7 cellular contexts compared by ENCODE assay signal in the genomic region with DNA sequence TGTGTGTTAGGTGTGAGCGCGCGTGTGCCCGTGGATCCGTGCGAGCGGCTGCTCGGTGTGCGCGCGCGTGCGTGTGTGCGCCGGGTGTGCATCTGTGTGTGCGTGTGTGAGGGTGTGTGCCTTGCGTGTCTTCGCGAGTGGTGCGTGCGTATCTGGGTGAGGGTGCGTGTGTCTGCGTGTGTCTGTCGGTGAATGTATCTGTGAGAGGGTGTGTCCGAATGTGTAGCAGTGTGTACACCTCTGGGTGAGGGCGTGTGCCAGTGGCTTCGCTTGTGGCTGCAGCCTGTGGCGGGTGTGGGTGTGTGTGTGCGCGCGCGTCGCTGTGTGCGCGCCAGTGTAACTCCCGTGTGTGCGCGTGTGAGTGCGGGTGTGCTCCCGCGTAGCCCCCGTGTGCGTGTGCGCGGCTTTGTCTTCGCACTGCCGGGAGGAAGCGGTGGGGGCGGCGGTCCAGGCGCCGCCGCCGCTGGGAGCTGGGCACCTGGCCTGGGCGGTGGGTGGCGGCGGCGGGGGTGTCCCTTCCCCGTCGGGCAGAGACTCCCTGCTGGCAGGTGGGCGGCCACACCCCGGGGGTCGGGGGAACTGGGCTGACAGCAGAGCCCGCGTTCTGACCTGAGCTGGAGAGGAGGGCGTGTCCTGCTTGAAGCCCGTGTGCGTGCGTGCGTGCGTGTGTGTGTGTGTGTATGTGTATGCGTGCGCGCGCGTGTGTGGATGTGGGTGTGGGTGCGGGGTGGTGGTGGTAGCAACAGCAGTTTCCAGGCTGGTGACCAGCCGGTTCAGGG.
A peak's percentile ranks its signal among the peaks of the same experiment; 100 is the strongest.
DNase-seq lines count a peak whose midpoint lies in the region; ATAC-seq and TF ChIP-seq lines count a peak whose summit lies in the region.

No MANE protein-coding gene starts in this region.

- ATAC-seq in gastrocnemius medialis, result no peak
- no peak for ATAC-seq in HG03432 (IDR thresholded peaks at IDR 0.05; ENCODE audit: unreplicated experiment)

- H3K9me3 ChIP-seq in HEK293 (ENCODE audit: control insufficient read depth, insufficient read depth, low read depth, low read length) (no peaks in the 10 kb centered on the region), SJSA1 (replicated peaks) (0 out of 2 replicates have a peak, but pooled peaks cover 2% of the 10 kb centered on the region), ascending aorta (no peaks in the 10 kb centered on the region), iPS DF 6.9 (ENCODE audit: control insufficient read depth, insufficient read depth, low read length) (no peaks in the 10 kb centered on the region), gastrocnemius medialis (no peaks in the 10 kb centered on the region)

- POLR2A ChIA-PET in HEK293 (lab: Yijun Ruan, JAX), result interaction anchor here (0.8 to 1.0 kb wide), 2 partner anchors 29 to 139 kb away, joined by 3 read pairs; a partner anchor contains a TSS

- CTCF ChIA-PET in HEK293 (lab: Yijun Ruan, JAX), result interaction anchor here (0.7 to 1.5 kb wide), 3 partner anchors 10 to 98 kb away, joined by 3 to 5 read pairs (median 4); no protein-coding TSS in a partner anchor

- WGBS in iPS DF 6.9 (ENCODE audit: insufficient coverage, insufficient read length), result no CpG with 5 or more reads among the region's 78 CpGs

- intact Hi-C loops in ascending aorta (cut with DNase I) (loop anchor here (2.0 kb wide), 1 partner anchor 28 kb away; no protein-coding TSS in a partner anchor), gastrocnemius medialis (cut with DNase I; ENCODE audit: low total_unique reads) (no loop called here)

- in situ Hi-C loops in gastrocnemius medialis (cut with MboI; ENCODE audit: low sequenced_read_pairs in 4 of 4), result no loop called here

- peak; percentile 59; the same call in 1 of the 2 replicates for TF ChIP-seq CTCF in HEK293 (tag by site-specific recombination; IDR thresholded peaks at IDR 0.05)
- no peak for TF ChIP-seq CTCF in ascending aorta (IDR thresholded peaks at IDR 0.05)
- no peak for TF ChIP-seq CTCF in gastrocnemius medialis (IDR thresholded peaks at IDR 0.05 in 4 of 5, conservative IDR thresholded peaks at IDR 0.05 in 1 of 5)

- H3K27me3 ChIP-seq in SJSA1 (replicated peaks) (peaks cover 24% of the 10 kb centered on the region), ascending aorta (no peaks in the 10 kb centered on the region), iPS DF 6.9 (ENCODE audit: control insufficient read depth, insufficient read depth, low read length) (peaks cover 47% of the 10 kb centered on the region), gastrocnemius medialis (peaks cover 35 to 39% (median 37%) of the 10 kb centered on the region in 3 donors)

- DNase-seq in SJSA1 (ENCODE audit: low read depth in 1 of 2, low spot score in 2 of 2), result peak in 1 of 2 experiments; percentile 58
- DNase-seq in ascending aorta (ENCODE audit: low spot score in 2 of 2), result peak in 1 of 2 donors; percentile 79
- DNase-seq in iPS DF 6.9 (ENCODE audit: low read depth, low spot score), result no peak
- no peak for DNase-seq in gastrocnemius medialis
- DNase-seq in HuH-7 (ENCODE audit: low spot score), result no peak

- no peak overlapping the region; the same call in 1 of the 2 replicates for H3K27ac ChIP-seq in HEK293 (ENCODE audit: extremely low read depth, low read depth, low read length)
- no peak overlapping the region for H3K27ac ChIP-seq in SJSA1
- peak overlapping the region; percentile 53 to 75 for H3K27ac ChIP-seq in ascending aorta
- no peak overlapping the region for H3K27ac ChIP-seq in iPS DF 6.9 (ENCODE audit: low read length)
- H3K27ac ChIP-seq in gastrocnemius medialis, result peak overlapping the region in 1 of 4 donors; percentile 14

- H3K36me3 ChIP-seq in HEK293 (ENCODE audit: control insufficient read depth in 2 of 2, insufficient read depth in 1 of 2, low read length in 2 of 2) (no peaks in the 10 kb centered on the region), SJSA1 (no peaks in the 10 kb centered on the region), ascending aorta (no peaks in the 10 kb centered on the region), iPS DF 6.9 (ENCODE audit: control insufficient read depth, insufficient read depth, low read length) (no peaks in the 10 kb centered on the region), gastrocnemius medialis (no peaks in the 10 kb centered on the region)

- peak overlapping the region; percentile 54 for H3K4me3 ChIP-seq in HEK293 (ENCODE audit: low read depth, low read length)
- H3K4me3 ChIP-seq in SJSA1, result peak overlapping the region; percentile 44
- peak overlapping the region; percentile 76 to 82 for H3K4me3 ChIP-seq in ascending aorta
- H3K4me3 ChIP-seq in iPS DF 6.9 (ENCODE audit: low read length), result peak overlapping the region; percentile 39; the same call in 1 of the 2 replicates
- peak overlapping the region; percentile 55 to 65 (median 57) for H3K4me3 ChIP-seq in gastrocnemius medialis

- H3K4me1 ChIP-seq in HEK293 (ENCODE audit: control insufficient read depth, insufficient read depth, low read length) (no peaks in the 10 kb centered on the region), SJSA1 (replicated peaks) (peaks cover 33% of the 10 kb centered on the region), ascending aorta (peaks cover 5 to 23% of the 10 kb centered on the region in 2 donors), iPS DF 6.9 (ENCODE audit: control insufficient read depth, insufficient read depth, low read length) (peaks cover 12% of the 10 kb centered on the region), gastrocnemius medialis (peaks cover 5 to 12% of the 10 kb centered on the region in 2 donors)

- TF ChIP-seq POLR2A in gastrocnemius medialis (IDR thresholded peaks at IDR 0.05), result no peak

TF ChIP-seq in HEK293, 187 proteins besides CTCF, POLR2A, EP300 and RAD21 (continues in another document):
- TF ChIP-seq, protein P1, sequence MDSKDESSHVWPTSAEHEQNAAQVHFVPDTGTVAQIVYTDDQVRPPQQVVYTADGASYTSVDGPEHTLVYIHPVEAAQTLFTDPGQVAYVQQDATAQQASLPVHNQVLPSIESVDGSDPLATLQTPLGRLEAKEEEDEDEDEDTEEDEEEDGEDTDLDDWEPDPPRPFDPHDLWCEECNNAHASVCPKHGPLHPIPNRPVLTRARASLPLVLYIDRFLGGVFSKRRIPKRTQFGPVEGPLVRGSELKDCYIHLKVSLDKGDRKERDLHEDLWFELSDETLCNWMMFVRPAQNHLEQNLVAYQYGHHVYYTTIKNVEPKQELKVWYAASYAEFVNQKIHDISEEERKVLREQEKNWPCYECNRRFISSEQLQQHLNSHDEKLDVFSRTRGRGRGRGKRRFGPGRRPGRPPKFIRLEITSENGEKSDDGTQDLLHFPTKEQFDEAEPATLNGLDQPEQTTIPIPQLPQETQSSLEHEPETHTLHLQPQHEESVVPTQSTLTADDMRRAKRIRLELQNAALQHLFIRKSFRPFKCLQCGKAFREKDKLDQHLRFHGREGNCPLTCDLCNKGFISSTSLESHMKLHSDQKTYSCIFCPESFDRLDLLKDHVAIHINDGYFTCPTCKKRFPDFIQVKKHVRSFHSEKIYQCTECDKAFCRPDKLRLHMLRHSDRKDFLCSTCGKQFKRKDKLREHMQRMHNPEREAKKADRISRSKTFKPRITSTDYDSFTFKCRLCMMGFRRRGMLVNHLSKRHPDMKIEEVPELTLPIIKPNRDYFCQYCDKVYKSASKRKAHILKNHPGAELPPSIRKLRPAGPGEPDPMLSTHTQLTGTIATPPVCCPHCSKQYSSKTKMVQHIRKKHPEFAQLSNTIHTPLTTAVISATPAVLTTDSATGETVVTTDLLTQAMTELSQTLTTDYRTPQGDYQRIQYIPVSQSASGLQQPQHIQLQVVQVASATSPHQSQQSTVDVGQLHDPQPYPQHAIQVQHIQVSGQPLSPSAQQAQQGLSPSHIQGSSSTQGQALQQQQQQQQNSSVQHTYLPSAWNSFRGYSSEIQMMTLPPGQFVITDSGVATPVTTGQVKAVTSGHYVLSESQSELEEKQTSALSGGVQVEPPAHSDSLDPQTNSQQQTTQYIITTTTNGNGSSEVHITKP (tag by site-specific recombination; IDR thresholded peaks at IDR 0.05), result no peak
- TF ChIP-seq, protein P2, sequence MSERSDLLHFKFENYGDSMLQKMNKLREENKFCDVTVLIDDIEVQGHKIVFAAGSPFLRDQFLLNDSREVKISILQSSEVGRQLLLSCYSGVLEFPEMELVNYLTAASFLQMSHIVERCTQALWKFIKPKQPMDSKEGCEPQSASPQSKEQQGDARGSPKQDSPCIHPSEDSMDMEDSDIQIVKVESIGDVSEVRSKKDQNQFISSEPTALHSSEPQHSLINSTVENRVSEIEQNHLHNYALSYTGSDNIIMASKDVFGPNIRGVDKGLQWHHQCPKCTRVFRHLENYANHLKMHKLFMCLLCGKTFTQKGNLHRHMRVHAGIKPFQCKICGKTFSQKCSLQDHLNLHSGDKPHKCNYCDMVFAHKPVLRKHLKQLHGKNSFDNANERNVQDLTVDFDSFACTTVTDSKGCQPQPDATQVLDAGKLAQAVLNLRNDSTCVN (tag by site-specific recombination; optimal IDR thresholded peaks at IDR 0.05), result peak; percentile 100
- TF ChIP-seq, protein P3, sequence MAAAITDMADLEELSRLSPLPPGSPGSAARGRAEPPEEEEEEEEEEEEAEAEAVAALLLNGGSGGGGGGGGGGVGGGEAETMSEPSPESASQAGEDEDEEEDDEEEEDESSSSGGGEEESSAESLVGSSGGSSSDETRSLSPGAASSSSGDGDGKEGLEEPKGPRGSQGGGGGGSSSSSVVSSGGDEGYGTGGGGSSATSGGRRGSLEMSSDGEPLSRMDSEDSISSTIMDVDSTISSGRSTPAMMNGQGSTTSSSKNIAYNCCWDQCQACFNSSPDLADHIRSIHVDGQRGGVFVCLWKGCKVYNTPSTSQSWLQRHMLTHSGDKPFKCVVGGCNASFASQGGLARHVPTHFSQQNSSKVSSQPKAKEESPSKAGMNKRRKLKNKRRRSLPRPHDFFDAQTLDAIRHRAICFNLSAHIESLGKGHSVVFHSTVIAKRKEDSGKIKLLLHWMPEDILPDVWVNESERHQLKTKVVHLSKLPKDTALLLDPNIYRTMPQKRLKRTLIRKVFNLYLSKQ (tag by site-specific recombination; IDR thresholded peaks at IDR 0.05; ENCODE audit: borderline replicate concordance), result 0 out of 2 replicates have a peak, but pooled peaks have one; percentile 8
- no peak for TF ChIP-seq FEZF1 (tag by site-specific recombination; IDR thresholded peaks at IDR 0.05)
- TF ChIP-seq ZNF837 (tag by site-specific recombination; IDR thresholded peaks at IDR 0.05), result peak; percentile 94; the same call in 1 of the 2 replicates
- no peak for TF ChIP-seq ZNF677 (tag by site-specific recombination; IDR thresholded peaks at IDR 0.05)
- TF ChIP-seq ZNF433 (tag by site-specific recombination; IDR thresholded peaks at IDR 0.05; ENCODE audit: low read depth), result no peak

Comparison
In these comparisons a context has a peak if more than half of its experiments do, and no peak if none do; other contexts are left out.
1. H3K27ac ChIP-seq: peak in ascending aorta (2 of 2); none in HEK293 (single experiment), SJSA1 (single experiment) and iPS DF 6.9 (single experiment).
2. Peak in every context shown above with its lines, with median percentiles within 50 percentile points of each other: H3K4me3 ChIP-seq.